1 cellular context compared by ENCODE assay signal in genomic region chr11:123145661-123146060, GRCh38.
TF ChIP-seq lines count a peak whose summit lies in the region.

No MANE protein-coding gene starts in this region.

TF ChIP-seq in IMR-90, 13 proteins besides CTCF, POLR2A, EP300 and RAD21:
- TF ChIP-seq RFX5 (IDR thresholded peaks at IDR 0.05; ENCODE audit: low read depth, low read length) (no peak), RCOR1 (IDR thresholded peaks at IDR 0.05; ENCODE audit: insufficient replicate concordance, low read length) (no peak), MXI1 (IDR thresholded peaks at IDR 0.05; ENCODE audit: borderline replicate concordance, low read depth, low read length) (no peak), FOS (IDR thresholded peaks at IDR 0.05; ENCODE audit: low read depth, low read length) (no peak), CEBPB (IDR thresholded peaks at IDR 0.05; ENCODE audit: low read depth, low read length) (no peak), USF2 (IDR thresholded peaks at IDR 0.05; ENCODE audit: low read depth, low read length) (no peak)
- TF ChIP-seq, protein P1, sequence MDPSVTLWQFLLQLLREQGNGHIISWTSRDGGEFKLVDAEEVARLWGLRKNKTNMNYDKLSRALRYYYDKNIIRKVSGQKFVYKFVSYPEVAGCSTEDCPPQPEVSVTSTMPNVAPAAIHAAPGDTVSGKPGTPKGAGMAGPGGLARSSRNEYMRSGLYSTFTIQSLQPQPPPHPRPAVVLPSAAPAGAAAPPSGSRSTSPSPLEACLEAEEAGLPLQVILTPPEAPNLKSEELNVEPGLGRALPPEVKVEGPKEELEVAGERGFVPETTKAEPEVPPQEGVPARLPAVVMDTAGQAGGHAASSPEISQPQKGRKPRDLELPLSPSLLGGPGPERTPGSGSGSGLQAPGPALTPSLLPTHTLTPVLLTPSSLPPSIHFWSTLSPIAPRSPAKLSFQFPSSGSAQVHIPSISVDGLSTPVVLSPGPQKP (IDR thresholded peaks at IDR 0.05; ENCODE audit: borderline replicate concordance, low read depth, low read length): no peak
